Comparison of ENCODE assay signal across 14 cellular contexts in genomic region chr15:38652998-38653397, GRCh38.
DNase-seq lines count a peak whose midpoint lies in the region.
"Had no signal": no experiment of that assay in that cellular context is flagged by ENCODE, and none has a peak within 500 bp of the region (broad histone marks: within the 10 kb centered on the region; RNA-seq: fewer than 3 reads in every experiment).

No MANE protein-coding gene starts in this region.

- peaks cover 36% of the 10 kb centered on the region for H3K4me1 ChIP-seq in thymus (ENCODE audit: control insufficient read depth, insufficient read depth, low read length)
- H3K4me1 ChIP-seq: ascending aorta, thyroid gland had no signal

- no peaks in the 10 kb centered on the region for H3K36me3 ChIP-seq in thymus (ENCODE audit: control insufficient read depth, insufficient read depth)
- H3K36me3 ChIP-seq: ascending aorta, thyroid gland had no signal

- H3K4me3 ChIP-seq in thymus (ENCODE audit: low read length) = peak overlapping the region; percentile 28
- H3K4me3 ChIP-seq: ascending aorta, thyroid gland had no signal

- H3K27me3 ChIP-seq in thymus (ENCODE audit: control insufficient read depth, insufficient read depth) = no peaks in the 10 kb centered on the region
- H3K27me3 ChIP-seq: ascending aorta, thyroid gland had no signal

- H3K27ac ChIP-seq in thymus (ENCODE audit: low read depth) = peak overlapping the region; percentile 85
- H3K27ac ChIP-seq: 22Rv1, ascending aorta, thyroid gland had no signal

- H3K9me3 ChIP-seq in thymus (ENCODE audit: control insufficient read depth) = no peaks in the 10 kb centered on the region
- H3K9me3 ChIP-seq: ascending aorta, thyroid gland had no signal

- 3% methylated on average over 6 of the region's 6 CpGs for WGBS in thymus

- DNase-seq in activated gamma-delta T cell treated with Interleukin-2 at 50 U/mL for 16 hours = peak; percentile 80
- no peak for DNase-seq in activated gamma-delta T cell (lab: John Stamatoyannopoulos, UW)
- DNase-seq in activated CD8-positive, alpha-beta memory T cell treated with anti-CD3 and anti-CD28 coated beads, Interleukin-2, amount 50 U/mL, for 1 hour (ENCODE audit: extremely low read depth) = peak; percentile 68
- DNase-seq in germinal center (ENCODE audit: low spot score) = peak; percentile 17
- no peak for DNase-seq in medulla oblongata (ENCODE audit: extremely low spot score)
- DNase-seq in retina = no peak
- no peak for DNase-seq in NCI-H187 treated with DMSO at 0.1 percent for 48 hours (lab: John Stamatoyannopoulos, UW)
- DNase-seq: left ventricle myocardium superior, NCI-H1105, right cardiac atrium had no signal

Comparison
In these comparisons a context has a peak if more than half of its experiments do, and no peak if none do; other contexts are left out.
1. DNase-seq: peak in activated gamma-delta T cell treated with Interleukin-2 at 50 U/mL for 16 hours (single experiment), activated CD8-positive, alpha-beta memory T cell treated with anti-CD3 and anti-CD28 coated beads, Interleukin-2, amount 50 U/mL, for 1 hour (single experiment) and germinal center (single experiment); none in activated gamma-delta T cell (single experiment), medulla oblongata (single experiment), retina (single experiment) and NCI-H187 treated with DMSO at 0.1 percent for 48 hours (single experiment).